Comparison of ENCODE assay signal across 31 cellular contexts in the genomic region with DNA sequence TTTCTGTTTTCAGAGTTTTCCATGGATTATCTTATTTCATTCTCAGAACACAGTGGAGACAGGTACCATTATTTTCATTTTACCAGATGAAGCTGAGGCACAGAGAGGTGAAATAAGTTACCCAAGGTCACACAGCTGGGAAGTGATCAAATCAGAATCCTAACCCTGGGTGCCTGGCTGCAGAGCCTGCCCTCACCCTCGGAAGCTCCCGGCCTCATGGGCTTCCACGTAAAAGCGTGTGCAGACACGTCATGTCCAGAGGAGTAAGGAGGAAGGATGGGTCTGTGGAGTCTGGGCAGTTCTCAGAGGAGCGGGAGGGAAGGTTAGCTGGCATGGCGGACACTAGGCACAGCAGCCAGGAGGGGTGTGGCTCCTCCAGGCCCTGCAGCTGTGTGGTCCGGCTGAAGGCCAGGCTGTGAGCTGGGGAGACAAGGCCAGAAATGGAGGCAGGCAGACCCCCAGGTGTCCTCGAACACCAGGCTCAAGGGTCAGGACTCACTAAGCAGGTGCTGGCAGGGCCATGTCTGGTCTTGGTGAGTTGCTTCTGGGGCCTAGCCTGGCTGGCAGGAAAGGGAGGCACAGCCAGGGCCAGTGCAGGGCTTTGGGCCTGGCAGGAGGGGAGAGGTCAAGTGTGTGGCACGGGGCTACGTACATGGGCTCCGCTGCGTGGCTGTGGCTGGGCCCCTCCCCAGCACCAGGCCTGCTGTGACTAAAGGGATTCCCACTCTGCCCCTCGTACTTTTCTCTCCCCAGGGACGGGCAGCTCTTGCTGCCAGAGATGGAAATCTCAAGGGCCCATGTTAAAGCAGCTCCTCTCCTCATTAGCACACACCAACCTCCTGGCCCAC. TPM values are rescaled to one million over a fixed set of nuclear protein-coding genes. Genes with fewer than 3 reads are reported as not detected.
DNase-seq lines count a peak whose midpoint lies in the region; ATAC-seq lines count a peak whose summit lies in the region.
"Had no signal": no experiment of that assay in that cellular context is flagged by ENCODE, and none has a peak within 500 bp of the region (broad histone marks: within the 10 kb centered on the region; RNA-seq: fewer than 3 reads in every experiment).

No MANE protein-coding gene starts in this region.

- H3K27ac ChIP-seq in BLaER1: 0 out of 2 replicates have a peak overlapping the region, but pooled peaks have one; percentile 4
- H3K27ac ChIP-seq in angular gyrus (ENCODE audit: low read depth, low read length): peak overlapping the region; percentile 31
- H3K27ac ChIP-seq: A549, epithelial cell of prostate, heart left ventricle, Peyer's patch, SJSA1, thyroid gland had no signal

- ATAC-seq in sciatic nerve: peak; percentile 72
- ATAC-seq in activated CD4-positive, alpha-beta T cell treated with anti-CD3 and anti-CD28 coated beads for 36 hours: no peak
- ATAC-seq: A549; activated CD4-positive, CD25-positive, alpha-beta regulatory T cell treated with anti-CD3 and anti-CD28 coated beads, Interleukin-2, amount 50 U/mL, for 24 hours; mucosa of descending colon; T-cell had no signal

- H3K4me1 ChIP-seq in BLaER1: peaks cover 26% of the 10 kb centered on the region

- H3K9me3 Mint-ChIP-seq in activated CD4-positive, alpha-beta T cell treated with anti-CD3 and anti-CD28 coated beads for 36 hours (ENCODE audit: low read depth): no peaks in the 10 kb centered on the region
- H3K9me3 Mint-ChIP-seq: activated CD4-positive, alpha-beta memory T cell treated with anti-CD3 and anti-CD28 coated beads for 36 hours; activated T-helper 2 cell treated with anti-CD3 and anti-CD28 coated beads, Interferon-gamma antibody, Interleukin-2, Interleukin-4, amounts not matched to agents 10 μg/mL and 5 μg/mL and 100 μg/mL, durations not matched to agents 14 hours and 24 hours and 36 hours; nephron progenitor cell; T-cell had no signal

- no peaks in the 10 kb centered on the region for H3K9me3 ChIP-seq in BLaER1
- H3K9me3 ChIP-seq: A549, heart left ventricle, mucosa of descending colon, Peyer's patch, SJSA1, thyroid gland had no signal

- intact Hi-C loops in sciatic nerve (cut with DNase I): no loop called here
- intact Hi-C loops in activated CD4-positive, alpha-beta T cell treated with anti-CD3 and anti-CD28 coated beads for 36 hours (cut with DNase I, micrococcal nuclease): no loop called here

- no peaks in the 10 kb centered on the region for H3K27me3 Mint-ChIP-seq in activated CD4-positive, alpha-beta T cell treated with anti-CD3 and anti-CD28 coated beads for 36 hours
- H3K27me3 Mint-ChIP-seq: activated CD4-positive, alpha-beta memory T cell treated with anti-CD3 and anti-CD28 coated beads for 36 hours; progenitor cell of endocrine pancreas; T-cell had no signal

- H3K4me3 Mint-ChIP-seq in activated CD4-positive, alpha-beta T cell treated with anti-CD3 and anti-CD28 coated beads for 36 hours: no peak overlapping the region
- H3K4me3 Mint-ChIP-seq: activated CD4-positive, alpha-beta memory T cell treated with anti-CD3 and anti-CD28 coated beads for 36 hours; nephron progenitor cell; T-cell had no signal

- no peak overlapping the region for H3K27ac Mint-ChIP-seq in activated CD4-positive, alpha-beta T cell treated with anti-CD3 and anti-CD28 coated beads for 36 hours
- H3K27ac Mint-ChIP-seq: activated CD4-positive, alpha-beta memory T cell treated with anti-CD3 and anti-CD28 coated beads for 36 hours; activated T-helper 2 cell treated with anti-CD3 and anti-CD28 coated beads, Interferon-gamma antibody, Interleukin-2, Interleukin-4, amounts not matched to agents 10 μg/mL and 5 μg/mL and 100 μg/mL, durations not matched to agents 14 hours and 24 hours and 36 hours; progenitor cell of endocrine pancreas; T-cell had no signal

- no peak overlapping the region for H3K9ac ChIP-seq in BLaER1

- H3K4me3 ChIP-seq in BLaER1: no peak overlapping the region
- H3K4me3 ChIP-seq: A549, heart left ventricle, lung, mucosa of descending colon, Peyer's patch, SJSA1, thyroid gland had no signal

- DNase-seq in globus pallidus (ENCODE audit: low spot score) (peak; percentile 13), sciatic nerve (ENCODE audit: low spot score) (no peak), AML-193 (lab: John Stamatoyannopoulos, UW) (no peak), T-helper 9 cell (no peak)
- DNase-seq in activated effector memory CD4-positive, alpha-beta T cell treated with Interleukin-2 at 50 U/mL for 16 hours: no peak
- DNase-seq in activated CD4-positive, alpha-beta T cell treated with anti-CD3 and anti-CD28 coated beads for 36 hours: no peak
- DNase-seq: activated CD4-positive, alpha-beta memory T cell treated with anti-CD3 and anti-CD28 coated beads for 36 hours; activated CD8-positive, alpha-beta memory T cell treated with anti-CD3 and anti-CD28 coated beads, Interleukin-2, amount 50 U/mL, for 48 hours; effector CD4-positive, alpha-beta T cell; H7; heart left ventricle; kidney glomerular epithelial cell; MM.1S; mucosa of descending colon; NCI-H1417; NCI-H2081; NCI-H2227 treated with DMSO at 0.1 percent for 48 hours; nephron progenitor cell; Peyer's patch; stimulated activated naive CD4-positive, alpha-beta T cell treated with Interleukin-2 at 50 U/mL for 16 hours; T-cell; thyroid gland had no signal

- H3K36me3 ChIP-seq in BLaER1: peaks cover 86% of the 10 kb centered on the region

- peaks cover 11% of the 10 kb centered on the region for H3K4me1 Mint-ChIP-seq in activated CD4-positive, alpha-beta T cell treated with anti-CD3 and anti-CD28 coated beads for 36 hours

- POLR2A ChIA-PET in activated CD4-positive, alpha-beta T cell treated with anti-CD3 and anti-CD28 coated beads for 36 hours (lab: Charles Lee): no interaction called here

- CTCF ChIA-PET in activated CD4-positive, alpha-beta T cell treated with anti-CD3 and anti-CD28 coated beads for 36 hours (lab: Charles Lee): interaction anchor here (0.7 to 1.0 kb wide), 2 partner anchors 26 to 309 kb away, joined by 3 to 4 read pairs; no protein-coding TSS in a partner anchor

- peaks cover 79% of the 10 kb centered on the region for H4K20me1 ChIP-seq in BLaER1

- peaks cover 42% of the 10 kb centered on the region for H3K36me3 Mint-ChIP-seq in activated CD4-positive, alpha-beta T cell treated with anti-CD3 and anti-CD28 coated beads for 36 hours (ENCODE audit: low read depth)

- H3K27me3 ChIP-seq in BLaER1: no peaks in the 10 kb centered on the region
- H3K27me3 ChIP-seq: heart left ventricle, Peyer's patch, SJSA1, thyroid gland had no signal

- no peak overlapping the region for H3K4me2 ChIP-seq in BLaER1
- H3K4me2 ChIP-seq: A549 had no signal

RNA-seq across cellular contexts. Expression of gene TBC1D9B, which starts 5.6 kb away (rescaled TPM):
- total RNA-seq in sciatic nerve: 132 TPM
- 100 to 1,000 TPM; 103 to 121 TPM for total RNA-seq in activated CD4-positive, alpha-beta T cell treated with anti-CD3 and anti-CD28 coated beads for 36 hours

RNA-seq across cellular contexts. Expression of gene MRNIP, which starts 43.5 kb away (rescaled TPM):
- total RNA-seq in sciatic nerve: 54.4 TPM
- 10 to 100 TPM; 19.4 to 19.7 TPM for total RNA-seq in activated CD4-positive, alpha-beta T cell treated with anti-CD3 and anti-CD28 coated beads for 36 hours
